Comparison of ENCODE assay signal across 12 cellular contexts in the genomic region with DNA sequence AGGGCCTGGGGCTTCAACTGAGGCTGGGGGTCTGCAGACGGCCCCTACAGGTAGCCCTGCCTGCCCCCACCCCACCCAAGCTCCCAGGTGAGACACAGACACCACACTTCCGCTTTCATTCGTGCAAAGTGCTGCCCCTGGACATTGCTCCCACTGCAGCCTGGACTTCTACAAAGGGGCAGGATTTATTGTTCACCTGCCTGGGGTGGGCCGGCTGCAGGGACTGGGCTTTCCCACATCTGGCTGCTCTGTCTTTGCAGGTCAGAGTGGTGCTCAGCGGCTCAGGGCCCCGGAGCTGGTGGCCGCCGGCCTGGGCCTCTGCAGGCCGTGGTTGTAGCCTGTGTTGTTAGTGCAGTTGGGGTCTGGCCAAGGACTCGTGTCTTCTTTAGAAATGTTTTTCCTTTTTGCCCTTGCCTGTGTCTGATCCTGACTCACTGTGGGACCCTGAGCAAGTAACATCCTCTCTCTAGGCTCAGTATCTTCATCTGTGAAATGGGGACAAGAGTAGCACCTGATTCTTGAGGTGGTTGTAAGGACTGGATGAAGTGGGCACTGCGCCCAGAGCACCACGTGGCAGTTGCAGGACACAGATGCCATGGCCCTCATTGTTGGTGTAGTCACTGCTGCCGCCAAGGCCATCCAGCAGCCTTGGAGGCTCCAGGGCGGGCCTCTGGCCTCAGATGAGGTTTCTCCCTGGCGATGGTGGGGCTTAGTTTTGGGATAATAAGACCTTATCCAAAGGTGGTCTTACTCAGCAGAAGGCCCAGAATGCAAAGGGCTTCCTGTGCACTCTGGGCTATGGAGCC.
DNase-seq lines count a peak whose midpoint lies in the region; ATAC-seq, FAIRE-seq and TF ChIP-seq lines count a peak whose summit lies in the region.
"Had no signal": no experiment of that assay in that cellular context is flagged by ENCODE, and none has a peak within 500 bp of the region (broad histone marks: within the 10 kb centered on the region; RNA-seq: fewer than 3 reads in every experiment).

No MANE protein-coding gene starts in this region.

- no peaks in the 10 kb centered on the region for H3K9me3 Mint-ChIP-seq in activated CD8-positive, alpha-beta T cell treated with anti-CD3 and anti-CD28 coated beads, Interleukin-2, amount 10 ng/mL, durations not matched to agents 7 days and 5 days (ENCODE audit: insufficient read depth)
- no peaks in the 10 kb centered on the region for H3K9me3 Mint-ChIP-seq in activated CD8-positive, alpha-beta T cell treated with anti-CD3 and anti-CD28 coated beads for 36 hours
- H3K9me3 Mint-ChIP-seq in Caco-2 (ENCODE audit: unreplicated experiment) (no peaks in the 10 kb centered on the region), osteocyte (ENCODE audit: unreplicated experiment) (no peaks in the 10 kb centered on the region)

- H3K9ac ChIP-seq in iPS-15b (ENCODE audit: low read depth, low read length) (peak overlapping the region; percentile 8), kidney (ENCODE audit: low read length in 2 of 2) (no peak overlapping the region)
- H3K9ac ChIP-seq: BLaER1 treated with 17β-estradiol and CSF1 and Interleukin-3, amounts not matched to agents 10 nM and 100 nM had no signal

- no peaks in the 10 kb centered on the region for H3K4me1 Mint-ChIP-seq in activated CD8-positive, alpha-beta T cell treated with anti-CD3 and anti-CD28 coated beads, Interleukin-2, amount 10 ng/mL, durations not matched to agents 7 days and 5 days (ENCODE audit: low read depth)
- H3K4me1 Mint-ChIP-seq in activated CD8-positive, alpha-beta T cell treated with anti-CD3 and anti-CD28 coated beads for 36 hours (ENCODE audit: low read depth) = no peaks in the 10 kb centered on the region
- no peaks in the 10 kb centered on the region for H3K4me1 Mint-ChIP-seq in Caco-2 (ENCODE audit: low read depth, unreplicated experiment)
- H3K4me1 Mint-ChIP-seq in osteocyte (ENCODE audit: unreplicated experiment) = no peaks in the 10 kb centered on the region

- CTCF ChIA-PET in activated CD8-positive, alpha-beta T cell treated with anti-CD3 and anti-CD28 coated beads, Interleukin-2, amount 10 ng/mL, durations not matched to agents 7 days and 5 days (lab: Charles Lee) = interaction anchor here (1.2 kb wide), 1 partner anchor 349 kb away, joined by 3 read pairs; no protein-coding TSS in a partner anchor
- CTCF ChIA-PET in activated CD8-positive, alpha-beta T cell treated with anti-CD3 and anti-CD28 coated beads for 36 hours (lab: Charles Lee) = no interaction called here
- CTCF ChIA-PET in Caco-2 (lab: Charles Lee) = no interaction called here

- H3K4me2 ChIP-seq in hepatocyte = no peak overlapping the region

- no peak overlapping the region for H3K4me3 ChIP-seq in Caco-2 (ENCODE audit: low read depth, low read length)
- H3K4me3 ChIP-seq in iPS-15b (ENCODE audit: low read depth, low read length) = no peak overlapping the region
- no peak overlapping the region for H3K4me3 ChIP-seq in hepatocyte
- no peak overlapping the region for H3K4me3 ChIP-seq in kidney (ENCODE audit: low read length in 2 of 2)
- H3K4me3 ChIP-seq: BLaER1 treated with 17β-estradiol and CSF1 and Interleukin-3, amounts not matched to agents 10 nM and 100 nM had no signal

- H3K27ac ChIP-seq in hepatocyte = no peak overlapping the region
- H3K27ac ChIP-seq in kidney (ENCODE audit: low read depth in 2 of 2, low read length in 2 of 2) = no peak overlapping the region
- H3K27ac ChIP-seq: BLaER1 treated with 17β-estradiol and CSF1 and Interleukin-3, amounts not matched to agents 10 nM and 100 nM had no signal

- H3K9me3 ChIP-seq in Caco-2 = no peaks in the 10 kb centered on the region
- no peaks in the 10 kb centered on the region for H3K9me3 ChIP-seq in iPS-15b (ENCODE audit: control insufficient read depth, insufficient read depth, low read length)
- H3K9me3 ChIP-seq in hepatocyte (ENCODE audit: low read depth) = no peaks in the 10 kb centered on the region
- no peaks in the 10 kb centered on the region for H3K9me3 ChIP-seq in kidney (ENCODE audit: control insufficient read depth in 1 of 2, low read length in 2 of 2)
- H3K9me3 ChIP-seq: BLaER1 treated with 17β-estradiol and CSF1 and Interleukin-3, amounts not matched to agents 10 nM and 100 nM had no signal

- H3K27ac Mint-ChIP-seq in activated CD8-positive, alpha-beta T cell treated with anti-CD3 and anti-CD28 coated beads, Interleukin-2, amount 10 ng/mL, durations not matched to agents 7 days and 5 days = no peak overlapping the region
- no peak overlapping the region for H3K27ac Mint-ChIP-seq in activated CD8-positive, alpha-beta T cell treated with anti-CD3 and anti-CD28 coated beads for 36 hours
- no peak overlapping the region for H3K27ac Mint-ChIP-seq in Caco-2 (ENCODE audit: unreplicated experiment)
- H3K27ac Mint-ChIP-seq in osteocyte (ENCODE audit: unreplicated experiment) = no peak overlapping the region

- intact Hi-C loops in activated CD8-positive, alpha-beta T cell treated with anti-CD3 and anti-CD28 coated beads for 36 hours (cut with micrococcal nuclease) = no loop called here
- intact Hi-C loops in Caco-2 (cut with micrococcal nuclease; ENCODE audit: unreplicated experiment) (no loop called here), kidney (cut with DNase I) (no loop called here)

- H3K4me1 ChIP-seq in Caco-2 (peaks cover 4% of the 10 kb centered on the region; the same call in 1 of the 2 replicates), iPS-15b (ENCODE audit: control insufficient read depth, insufficient read depth, low read length) (no peaks in the 10 kb centered on the region), hepatocyte (ENCODE audit: insufficient read depth) (no peaks in the 10 kb centered on the region), kidney (ENCODE audit: control insufficient read depth in 1 of 2, insufficient read depth in 1 of 2, low read depth in 1 of 2, low read length in 2 of 2) (no peaks in the 10 kb centered on the region)

- H3K36me3 ChIP-seq in Caco-2 (ENCODE audit: control insufficient read depth, insufficient read depth, low read length) = no peaks in the 10 kb centered on the region
- H3K36me3 ChIP-seq in iPS-15b (ENCODE audit: control insufficient read depth, insufficient read depth, low read length) = peaks cover 14% of the 10 kb centered on the region
- H3K36me3 ChIP-seq in hepatocyte (replicated peaks; ENCODE audit: insufficient read depth, low read depth) = no peaks in the 10 kb centered on the region
- no peaks in the 10 kb centered on the region for H3K36me3 ChIP-seq in kidney (ENCODE audit: control insufficient read depth in 1 of 2, insufficient read depth in 2 of 2, low read length in 2 of 2)
- H3K36me3 ChIP-seq: BLaER1 treated with 17β-estradiol and CSF1 and Interleukin-3, amounts not matched to agents 10 nM and 100 nM had no signal

- H3K36me3 Mint-ChIP-seq in activated CD8-positive, alpha-beta T cell treated with anti-CD3 and anti-CD28 coated beads, Interleukin-2, amount 10 ng/mL, durations not matched to agents 7 days and 5 days (ENCODE audit: low read depth) = no peaks in the 10 kb centered on the region
- H3K36me3 Mint-ChIP-seq in activated CD8-positive, alpha-beta T cell treated with anti-CD3 and anti-CD28 coated beads for 36 hours (ENCODE audit: low read depth) = no peaks in the 10 kb centered on the region
- H3K36me3 Mint-ChIP-seq in Caco-2 (ENCODE audit: insufficient read depth, unreplicated experiment) (no peaks in the 10 kb centered on the region), osteocyte (ENCODE audit: unreplicated experiment) (no peaks in the 10 kb centered on the region)

- 88% methylated on average over 14 of the region's 15 CpGs for WGBS in hepatocyte (ENCODE audit: low lambda C conversion rate, missing lambda C conversion rate)

- no TSS peak for BruUV-seq in Caco-2 (replicated peaks; lab: Mats Ljungman, UMichigan)

- H3K9me2 ChIP-seq in hepatocyte (replicated peaks; ENCODE audit: insufficient read depth) = no peaks in the 10 kb centered on the region

- H4K20me1 ChIP-seq in hepatocyte (ENCODE audit: insufficient read depth, poor library complexity, severe bottlenecking) = no peaks in the 10 kb centered on the region

- no peak for FAIRE-seq in kidney (lab: Jason Lieb, UNC)
- FAIRE-seq: G401.6 had no signal

- no peaks in the 10 kb centered on the region for H3K79me2 ChIP-seq in hepatocyte

- H2AFZ ChIP-seq in hepatocyte = no peak overlapping the region

- H3K27me3 ChIP-seq in Caco-2 (replicated peaks; ENCODE audit: control insufficient read depth, insufficient read depth, low read length) (peaks cover 1% of the 10 kb centered on the region), iPS-15b (ENCODE audit: control insufficient read depth, insufficient read depth, low read length) (peaks cover 2% of the 10 kb centered on the region), hepatocyte (peaks cover 49% of the 10 kb centered on the region)

- H3K27me3 Mint-ChIP-seq in activated CD8-positive, alpha-beta T cell treated with anti-CD3 and anti-CD28 coated beads, Interleukin-2, amount 10 ng/mL, durations not matched to agents 7 days and 5 days (ENCODE audit: low read depth) = peaks cover 27% of the 10 kb centered on the region
- peaks cover 22% of the 10 kb centered on the region for H3K27me3 Mint-ChIP-seq in activated CD8-positive, alpha-beta T cell treated with anti-CD3 and anti-CD28 coated beads for 36 hours
- H3K27me3 Mint-ChIP-seq in Caco-2 (ENCODE audit: insufficient read depth, unreplicated experiment) (peaks cover 6% of the 10 kb centered on the region), osteocyte (ENCODE audit: unreplicated experiment) (peaks cover 28% of the 10 kb centered on the region)

- ATAC-seq in activated CD8-positive, alpha-beta T cell treated with anti-CD3 and anti-CD28 coated beads, Interleukin-2, amount 10 ng/mL, durations not matched to agents 7 days and 5 days = no peak
- no peak for ATAC-seq in activated CD8-positive, alpha-beta T cell treated with anti-CD3 and anti-CD28 coated beads for 36 hours

- peak; percentile 10 for DNase-seq in activated CD8-positive, alpha-beta T cell treated with anti-CD3 and anti-CD28 coated beads, Interleukin-2, amount 10 ng/mL, durations not matched to agents 7 days and 5 days
- DNase-seq in activated CD8-positive, alpha-beta T cell treated with anti-CD3 and anti-CD28 coated beads for 36 hours = no peak
- DNase-seq in Caco-2 = no peak
- peak; percentile 80 for DNase-seq in osteocyte (ENCODE audit: extremely low spot score, unreplicated experiment)
- DNase-seq in hepatocyte (ENCODE audit: low spot score) = no peak
- no peak for DNase-seq in kidney
- no peak for DNase-seq in hippocampal formation (lab: John Stamatoyannopoulos, UW)
- DNase-seq: DND-41, NCI-H446 treated with DMSO at 0.1 percent for 48 hours had no signal

- no peak for TF ChIP-seq CTCF in activated CD8-positive, alpha-beta T cell treated with anti-CD3 and anti-CD28 coated beads for 36 hours (IDR thresholded peaks at IDR 0.05)
- TF ChIP-seq CTCF in Caco-2 (IDR thresholded peaks at IDR 0.05; ENCODE audit: insufficient read depth in 1 of 2, low read depth in 1 of 2, low read length in 1 of 2, severe bottlenecking in 1 of 2, unreplicated experiment in 1 of 2) (no peak), osteocyte (IDR thresholded peaks at IDR 0.05) (no peak), hepatocyte (IDR thresholded peaks at IDR 0.05; ENCODE audit: poor library complexity) (no peak), kidney (IDR thresholded peaks at IDR 0.05; ENCODE audit: borderline replicate concordance, extremely low read depth, insufficient read depth) (no peak)

- no peak overlapping the region for H3K4me3 Mint-ChIP-seq in activated CD8-positive, alpha-beta T cell treated with anti-CD3 and anti-CD28 coated beads, Interleukin-2, amount 10 ng/mL, durations not matched to agents 7 days and 5 days
- no peak overlapping the region for H3K4me3 Mint-ChIP-seq in activated CD8-positive, alpha-beta T cell treated with anti-CD3 and anti-CD28 coated beads for 36 hours
- peak overlapping the region; percentile 50 for H3K4me3 Mint-ChIP-seq in Caco-2 (ENCODE audit: unreplicated experiment)
- H3K4me3 Mint-ChIP-seq in osteocyte (ENCODE audit: unreplicated experiment) = no peak overlapping the region

- POLR2A ChIA-PET in activated CD8-positive, alpha-beta T cell treated with anti-CD3 and anti-CD28 coated beads, Interleukin-2, amount 10 ng/mL, durations not matched to agents 7 days and 5 days (lab: Charles Lee) = no interaction called here
- POLR2A ChIA-PET in activated CD8-positive, alpha-beta T cell treated with anti-CD3 and anti-CD28 coated beads for 36 hours (lab: Charles Lee) = interaction anchor here (0.6 kb wide), 1 partner anchor 451 kb away, joined by 3 read pairs; no protein-coding TSS in a partner anchor
- POLR2A ChIA-PET in Caco-2 (lab: Charles Lee) = no interaction called here

Comparison
In these comparisons a context has a peak if more than half of its experiments do, and no peak if none do; other contexts are left out.
1. DNase-seq: peak in activated CD8-positive, alpha-beta T cell treated with anti-CD3 and anti-CD28 coated beads, Interleukin-2, amount 10 ng/mL, durations not matched to agents 7 days and 5 days (single experiment) and osteocyte (single experiment); none in activated CD8-positive, alpha-beta T cell treated with anti-CD3 and anti-CD28 coated beads for 36 hours (single experiment), Caco-2 (0 of 2), hepatocyte (single experiment), kidney (single experiment) and hippocampal formation (0 of 2).